ENCODE assay signal across 8 cellular contexts in genomic region chr20:19784511-19785172, GRCh38. TPM values are rescaled to one million over a fixed set of nuclear protein-coding genes. Genes with fewer than 3 reads are reported as not detected.
A peak's percentile ranks its signal among the peaks of the same experiment; 100 is the strongest.
DNase-seq lines count a peak whose midpoint lies in the region; ATAC-seq, FAIRE-seq and TF ChIP-seq lines count a peak whose summit lies in the region.

No MANE protein-coding gene starts in this region.

- peak overlapping the region; percentile 79 for H3K4me2 ChIP-seq in A549

- 1% methylated on average over 11 of the region's 11 CpGs for WGBS in A549 (ENCODE audit: missing lambda C conversion rate)

- H3K4me1 ChIP-seq in A549 = peaks cover 35% of the 10 kb centered on the region
- peaks cover 34% of the 10 kb centered on the region for H3K4me1 ChIP-seq in SJCRH30
- peaks cover 41% of the 10 kb centered on the region for H3K4me1 ChIP-seq in lower lobe of right lung

- peak; percentile 97 to 99 for TF ChIP-seq RAD21 in A549 (conservative IDR thresholded peaks at IDR 0.05 in 1 of 2, IDR thresholded peaks at IDR 0.05 in 1 of 2)

- no peaks in the 10 kb centered on the region for H3K36me3 ChIP-seq in SJCRH30
- no peaks in the 10 kb centered on the region for H3K36me3 ChIP-seq in lower lobe of right lung

- peak overlapping the region; percentile 87 to 89 for H3K27ac ChIP-seq in A549
- peak overlapping the region; percentile 94 for H3K27ac ChIP-seq in SJCRH30
- H3K27ac ChIP-seq in lower lobe of right lung = peak overlapping the region; percentile 61

- POLR2A ChIA-PET in A549 (lab: Yijun Ruan, JAX) = interaction anchor here (0.8 to 4.9 kb wide), 9 partner anchors 26 to 232 kb away, joined by 3 to 23 read pairs (median 6); partner anchors contain the start of genes NAA20 and RIN2

- H3K27me3 ChIP-seq in SJCRH30 = no peaks in the 10 kb centered on the region
- no peaks in the 10 kb centered on the region for H3K27me3 ChIP-seq in lower lobe of right lung (ENCODE audit: low read depth)

- H3K9me3 ChIP-seq in A549 = peaks cover 18% of the 10 kb centered on the region
- H3K9me3 ChIP-seq in SJCRH30 (replicated peaks) = peaks cover 6% of the 10 kb centered on the region; the same call in 1 of the 2 replicates
- no peaks in the 10 kb centered on the region for H3K9me3 ChIP-seq in lower lobe of right lung

- intact Hi-C loops in lower lobe of right lung (cut with DNase I) = loop anchor here (10.0 kb wide), 1 partner anchor 190 kb away; no protein-coding TSS in a partner anchor

- CTCF ChIA-PET in A549 (lab: Yijun Ruan, JAX) = interaction anchor here (0.6 to 6.8 kb wide), 81 partner anchors 9 to 1149 kb away, joined by 3 to 130 read pairs (median 4); partner anchors contain the start of genes NAA20 and RIN2

- TF ChIP-seq EP300 in A549 (IDR thresholded peaks at IDR 0.05) = no peak; a peak in 1 of 5 replicates

- TF ChIP-seq POLR2A in A549 (IDR thresholded peaks at IDR 0.05; ENCODE audit: low read length) = peak; percentile 21; the same call in 1 of the 2 replicates

- H3K4me3 ChIP-seq in A549 (no peak overlapping the region), SJCRH30 (peak overlapping the region; percentile 41), lower lobe of right lung (no peak overlapping the region)

- peak; percentile 68 to 92 for DNase-seq in A549 (ENCODE audit: low read depth in 1 of 2, low spot score in 1 of 2)
- DNase-seq in GM04504 (ENCODE audit: low read depth) = peak; percentile 67
- DNase-seq in NAMALWA (ENCODE audit: low spot score) = peak; percentile 75
- DNase-seq in SJCRH30 = peak; percentile 93 to 98
- DNase-seq in dermis blood vessel endothelial cell = peak; percentile 94
- peak; percentile 75 for DNase-seq in lower lobe of right lung
- DNase-seq in stromal cell of bone marrow (ENCODE audit: low read depth) = peak; percentile 67

- TF ChIP-seq CTCF in A549 (IDR thresholded peaks at IDR 0.05) (peak; percentile 97), lower lobe of right lung (IDR thresholded peaks at IDR 0.05) (peak; percentile 72)

- FAIRE-seq in A549 (lab: Jason Lieb, UNC) = peak; percentile 67

- ATAC-seq in A549 (peak; percentile 94 to 95), lower lobe of right lung (peak; percentile 92 to 93), GM21576 (IDR thresholded peaks at IDR 0.05; ENCODE audit: unreplicated experiment) (no peak)

TF ChIP-seq in A549, 52 proteins besides CTCF, POLR2A, EP300 and RAD21:
- TF ChIP-seq CHD2 (IDR thresholded peaks at IDR 0.05; ENCODE audit: low read length, partially characterized antibody) = no peak
- TF ChIP-seq RCOR1 (IDR thresholded peaks at IDR 0.05; ENCODE audit: low read depth, low read length) = no peak
- peak; percentile 36 for TF ChIP-seq MAX (IDR thresholded peaks at IDR 0.05)
- TF ChIP-seq USF2 (IDR thresholded peaks at IDR 0.05) = no peak
- TF ChIP-seq FOXS1 (CRISPR knock-in tag; IDR thresholded peaks at IDR 0.05) = no peak
- TF ChIP-seq E2F6 (IDR thresholded peaks at IDR 0.05; ENCODE audit: borderline replicate concordance, low read depth) = peak; percentile 11; the same call in 1 of the 2 replicates
- no peak for TF ChIP-seq HOXB5 (CRISPR knock-in tag; IDR thresholded peaks at IDR 0.05)
- TF ChIP-seq JUNB (IDR thresholded peaks at IDR 0.05) = no peak
- TF ChIP-seq GATA3 (IDR thresholded peaks at IDR 0.05; ENCODE audit: borderline replicate concordance) = no peak
- TF ChIP-seq SMC3 (IDR thresholded peaks at IDR 0.05) = peak; percentile 99
- no peak for TF ChIP-seq ELK1 (IDR thresholded peaks at IDR 0.05; ENCODE audit: low read depth, low read length)
- no peak for TF ChIP-seq FOSL2 (IDR thresholded peaks at IDR 0.05)
- TF ChIP-seq FOSL2 (CRISPR knock-in tag; IDR thresholded peaks at IDR 0.05) = peak; percentile 1; the same call in 1 of the 2 replicates
- no peak for TF ChIP-seq EHMT2 (IDR thresholded peaks at IDR 0.05; ENCODE audit: low read depth)
- no peak for TF ChIP-seq JUN (IDR thresholded peaks at IDR 0.05)
- TF ChIP-seq BCL3 (IDR thresholded peaks at IDR 0.05) = 0 out of 3 replicates have a peak, but pooled peaks have one; percentile 17
- no peak for TF ChIP-seq PBX3 (IDR thresholded peaks at IDR 0.05)
- TF ChIP-seq EHF (CRISPR knock-in tag; IDR thresholded peaks at IDR 0.05) = no peak
- no peak for TF ChIP-seq RARB (CRISPR knock-in tag; IDR thresholded peaks at IDR 0.05)
- no peak for TF ChIP-seq HEYL (CRISPR knock-in tag; IDR thresholded peaks at IDR 0.05)
- no peak for TF ChIP-seq HOXB13 (CRISPR knock-in tag; IDR thresholded peaks at IDR 0.05; ENCODE audit: low read depth)
- TF ChIP-seq RFX5 (IDR thresholded peaks at IDR 0.05) = no peak

RNA-seq across cellular contexts. Expression of gene RIN2, which starts 26.6 kb away (rescaled TPM):
- polyA plus RNA-seq in A549 (2011; rRNA removed) = 34.7 and 36.3 TPM in 2 replicates
- 14.1 and 15.0 TPM in 2 replicates for polyA plus RNA-seq in A549 (2012; cell fraction: cytosol; rRNA removed)
- 13.0 and 15.5 TPM in 2 replicates for polyA plus RNA-seq in A549 (2012; cell fraction: nucleus; rRNA removed)
- 22.4 to 23.3 TPM (median 22.7 TPM) in 3 replicates for polyA plus RNA-seq in A549 (2017; fragmentation: RNase III; extraction: RNeasy Plus Mini Kit Qiagen cat#74134 plus additional on column Dnase treatment)
- 102 and 124 TPM in 2 replicates for polyA minus RNA-seq in A549 (2011; rRNA and poly(A)+ RNA removed)
- 20.3 and 22.6 TPM in 2 replicates for total RNA-seq in SJCRH30 (2014; rRNA removed; shearing (Covaris generic))
- total RNA-seq in dermis blood vessel endothelial cell = 88.0 and 111 TPM in 2 replicates
- total RNA-seq in lower lobe of right lung = 101 TPM
